8 cellular contexts compared by ENCODE assay signal in the genomic region with DNA sequence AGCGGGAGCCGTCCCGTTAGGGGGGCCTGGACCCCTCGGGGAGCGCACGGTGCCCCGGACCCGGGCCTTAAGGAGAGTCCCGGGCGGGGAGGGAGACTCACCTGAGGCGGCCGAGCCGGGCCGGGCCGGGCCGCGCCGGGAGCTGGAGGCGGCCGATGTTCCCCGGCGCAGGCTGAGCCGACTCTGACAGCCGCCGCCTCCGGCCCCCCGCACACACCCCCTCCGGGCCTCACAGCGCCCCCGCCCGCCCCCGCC. TPM values are rescaled to one million over a fixed set of nuclear protein-coding genes. Genes with fewer than 3 reads are reported as not detected.
DNase-seq lines count a peak whose midpoint lies in the region; ATAC-seq, FAIRE-seq and TF ChIP-seq lines count a peak whose summit lies in the region.

Gene ACHE, minus strand, starts transcription at position 188 of the 255 bp plus-strand sequence. CDS start 1,656 bp downstream, outside the sequence.

- H3K4me1 ChIP-seq in heart left ventricle (peaks cover 2 to 38% (median 22%) of the 10 kb centered on the region in 12 donors), psoas muscle (peaks cover 22% of the 10 kb centered on the region)

- TF ChIP-seq CTCF in heart left ventricle (IDR thresholded peaks at IDR 0.05) = no peak
- no peak for TF ChIP-seq CTCF in psoas muscle (IDR thresholded peaks at IDR 0.05)

- H3K27ac ChIP-seq in heart left ventricle = peak within 1 kb of the TSS in 6 of 12 donors; percentile 8 to 63 (median 38)
- peak within 1 kb of the TSS; percentile 85 for H3K27ac ChIP-seq in psoas muscle

- ATAC-seq in heart left ventricle = peak in 1 of 4 donors; percentile 8
- ATAC-seq in psoas muscle = peak in 3 of 4 donors; percentile 26 to 47 (median 45)

- H3K4me3 ChIP-seq in heart left ventricle (peak within 1 kb of the TSS; percentile 34 to 61 (median 53)), psoas muscle (peak within 1 kb of the TSS; percentile 79)

- intact Hi-C loops in heart left ventricle (cut with DNase I) (loop anchor here in 9 of 10 donors (5.0 to 10.0 kb wide), 8 partner anchors 162 to 399 kb away; no protein-coding TSS in a partner anchor), psoas muscle (cut with DNase I) (loop anchor here (5.0 kb wide), 1 partner anchor 182 kb away; no protein-coding TSS in a partner anchor)

- H3K9me3 ChIP-seq in heart left ventricle = no peaks in the 10 kb centered on the region
- no peaks in the 10 kb centered on the region for H3K9me3 ChIP-seq in psoas muscle

- peak; percentile 30 for DNase-seq in GM03348 (ENCODE audit: low spot score)
- DNase-seq in activated CD4-positive, CD25-positive, alpha-beta regulatory T cell treated with anti-CD3 and anti-CD28 coated beads, Interleukin-2, amount 50 U/mL, for 72 hours = peak; percentile 32
- no peak for DNase-seq in heart left ventricle
- DNase-seq in psoas muscle = no peak
- no peak for DNase-seq in COLO829 (ENCODE audit: low spot score)
- no peak for DNase-seq in GM19239 (ENCODE audit: insufficient read length, low spot score)
- no peak for DNase-seq in NCI-H69 (lab: John Stamatoyannopoulos, UW)
- no peak for DNase-seq in kidney glomerular epithelial cell (lab: John Stamatoyannopoulos, UW)

- TF ChIP-seq POLR2A in heart left ventricle (IDR thresholded peaks at IDR 0.05) = no peak

- H3K27me3 ChIP-seq in heart left ventricle = peaks cover 21 to 73% (median 39%) of the 10 kb centered on the region in 9 donors
- H3K27me3 ChIP-seq in psoas muscle (ENCODE audit: insufficient read depth in 3 of 3, low read length in 2 of 3) = peaks cover 0 to 6% (median 0%) of the 10 kb centered on the region in 3 donors

- FAIRE-seq in GM19239 (lab: Jason Lieb, UNC) = no peak

- H3K36me3 ChIP-seq in heart left ventricle (no peaks in the 10 kb centered on the region), psoas muscle (ENCODE audit: insufficient read depth in 1 of 2, low read depth in 1 of 2) (no peaks in the 10 kb centered on the region)

- WGBS in heart left ventricle, 4 donors = 0 to 1% (median 0%) methylated on average over 17 to 32 of the region's 32 CpGs; no CpG with 5 or more reads in 1 of the 4 donors
- 0 to 1% (median 0%) methylated on average over 4 to 32 of the region's 32 CpGs for WGBS in psoas muscle, 3 donors

RNA-seq across cellular contexts. Expression of gene ACHE, which starts in this region (rescaled TPM):
- 1 to 10 TPM in 4 of 9 donors, under 1 TPM in 5; 0.44 to 2.1 (median 0.78) TPM for total RNA-seq in heart left ventricle
- under 1 TPM; 0.58 to 0.69 TPM for polyA plus RNA-seq in heart left ventricle
- total RNA-seq in psoas muscle = 10 to 100 TPM; 21.4 to 99.2 (median 36.8) TPM
- polyA plus RNA-seq in psoas muscle = 10 to 100 TPM; 10.7 to 23.8 (median 14.2) TPM

Comparison
In these comparisons a context has a peak if more than half of its experiments do, and no peak if none do; other contexts are left out.
1. RNA of gene ACHE (total RNA-seq): 21.4 to 99.2 TPM in psoas muscle; 0.44 to 2.1 TPM in heart left ventricle; every median in the first group is over 4 times any median in the second.
2. RNA of gene ACHE (polyA plus RNA-seq): 10.7 to 23.8 TPM in psoas muscle; 0.58 to 0.69 TPM in heart left ventricle; every median in the first group is over 4 times any median in the second.
3. DNase-seq: peak in GM03348 (single experiment) and activated CD4-positive, CD25-positive, alpha-beta regulatory T cell treated with anti-CD3 and anti-CD28 coated beads, Interleukin-2, amount 50 U/mL, for 72 hours (single experiment); none in heart left ventricle (0 of 5), psoas muscle (0 of 2), COLO829 (single experiment), GM19239 (single experiment), NCI-H69 (single experiment) and kidney glomerular epithelial cell (single experiment).